In genomic region chr3:180630360-180630759, GRCh38 we compare ENCODE assay signal across 21 cellular contexts. TPM values are rescaled to one million over a fixed set of nuclear protein-coding genes. Genes with fewer than 3 reads are reported as not detected.
DNase-seq lines count a peak whose midpoint lies in the region; ATAC-seq, FAIRE-seq and TF ChIP-seq lines count a peak whose summit lies in the region.
"Had no signal": no experiment of that assay in that cellular context is flagged by ENCODE, and none has a peak within 500 bp of the region (broad histone marks: within the 10 kb centered on the region; RNA-seq: fewer than 3 reads in every experiment).

No MANE protein-coding gene starts in this region.

- intact Hi-C loops in activated CD4-positive, alpha-beta T cell treated with anti-CD3 and anti-CD28 coated beads for 36 hours (cut with DNase I, micrococcal nuclease) = loop anchor here in 1 of 2 experiments (2.0 kb wide), 1 partner anchor 48 kb away; the partner anchor contains the start of gene CCDC39
- intact Hi-C loops in GM12878 (cut with micrococcal nuclease; ENCODE audit: unreplicated experiment) = no loop called here

- BruUV-seq in GM12878 (replicated peaks; lab: Mats Ljungman, UMichigan) = no TSS peak

- RAD21 ChIA-PET in GM12878 (lab: Charles Lee; ENCODE audit: unreplicated experiment) = no interaction called here

- H3K27ac Mint-ChIP-seq in activated CD4-positive, alpha-beta T cell treated with anti-CD3 and anti-CD28 coated beads for 36 hours = peak overlapping the region; percentile 42
- H3K27ac Mint-ChIP-seq: CD4-positive, alpha-beta memory T cell; GM23338 had no signal

- no peak for TF ChIP-seq CTCF in GM12878 (IDR thresholded peaks at IDR 0.05 in 2 of 3, conservative IDR thresholded peaks at IDR 0.05 in 1 of 3; ENCODE audit: control insufficient read depth in 2 of 3, extremely low read depth in 1 of 3, insufficient read depth in 1 of 3, low read depth in 3 of 3, low read length in 3 of 3)

- ATAC-seq in activated CD4-positive, alpha-beta T cell treated with anti-CD3 and anti-CD28 coated beads for 36 hours = peak; percentile 88
- ATAC-seq in GM12878 = no peak; the same call in 2 of the 3 replicates
- ATAC-seq in GM19035 (IDR thresholded peaks at IDR 0.05; ENCODE audit: unreplicated experiment) = no peak
- ATAC-seq: GM23338 had no signal

- DNase-seq in activated CD4-positive, alpha-beta T cell treated with anti-CD3 and anti-CD28 coated beads for 36 hours = no peak
- DNase-seq in activated CD4-positive, alpha-beta T cell treated with anti-CD3 and anti-CD28 coated beads, Interleukin-2, amount 50 U/mL, for 4 hours = no peak
- peak; percentile 9 for DNase-seq in GM23248
- no peak for DNase-seq in GM12878 (ENCODE audit: low read depth, low spot score)
- peak; percentile 6 for DNase-seq in kidney tubule cell (ENCODE audit: low spot score)
- no peak for DNase-seq in stimulated activated CD4-positive, alpha-beta T cell treated with anti-CD3 and anti-CD28 coated beads, Interleukin-12 subunit alpha, Interleukin-12 subunit beta, amount 100 ng/mL, for 4 hours
- DNase-seq in AG08396 (ENCODE audit: low spot score) = no peak
- DNase-seq: BE2C; Calu3; CD4-positive, alpha-beta memory T cell; DMS53; KBM-7; NCI-H1436; NCI-H2081; NCI-H748 treated with DMSO at 0.1 percent for 48 hours; OCI-M1 had no signal

- POLR2A ChIA-PET in activated CD4-positive, alpha-beta T cell treated with anti-CD3 and anti-CD28 coated beads for 36 hours (lab: Charles Lee) = no interaction called here
- POLR2A ChIA-PET in GM12878 (lab: Charles Lee) = no interaction called here

- H3K36me3 ChIP-seq in GM23248 (ENCODE audit: low read depth) = no peaks in the 10 kb centered on the region
- peaks cover 0 to 3% of the 10 kb centered on the region in 2 experiments; a peak in 1 of 4 replicates for H3K36me3 ChIP-seq in GM12878 (ENCODE audit: control insufficient read depth in 2 of 2, insufficient read depth in 2 of 2, low read length in 1 of 2)
- H3K36me3 ChIP-seq: BE2C had no signal

- H3K9ac ChIP-seq in GM23248 (no peak overlapping the region), GM12878 (ENCODE audit: control insufficient read depth, insufficient read depth, low read length) (no peak overlapping the region)

- H3K4me1 Mint-ChIP-seq in activated CD4-positive, alpha-beta T cell treated with anti-CD3 and anti-CD28 coated beads for 36 hours = peaks cover 28% of the 10 kb centered on the region
- H3K4me1 Mint-ChIP-seq: GM23338 had no signal

- no peak for FAIRE-seq in GM12878 (lab: Jason Lieb, UNC)

- CTCF ChIA-PET in activated CD4-positive, alpha-beta T cell treated with anti-CD3 and anti-CD28 coated beads for 36 hours (lab: Charles Lee) = interaction anchor here (0.7 kb wide), 1 partner anchor 1590 kb away, joined by 3 read pairs; no protein-coding TSS in a partner anchor
- CTCF ChIA-PET in GM12878 (lab: Yijun Ruan, JAX) = interaction anchor here (1.3 kb wide), 1 partner anchor 30 kb away, joined by 3 read pairs; no protein-coding TSS in a partner anchor

- H4K20me1 ChIP-seq in GM23248 (ENCODE audit: insufficient read depth) (no peaks in the 10 kb centered on the region), GM12878 (ENCODE audit: control insufficient read depth, insufficient read depth) (no peaks in the 10 kb centered on the region)

- H3K4me3 ChIP-seq in GM23248 (no peak overlapping the region), GM12878 (no peak overlapping the region)
- H3K4me3 ChIP-seq: GM23338 had no signal

- H2AFZ ChIP-seq in GM23248 = no peak overlapping the region
- H2AFZ ChIP-seq in GM12878 (ENCODE audit: control insufficient read depth, low read depth, low read length) = no peak overlapping the region
- H2AFZ ChIP-seq: GM23338 had no signal

- no peak for TF ChIP-seq RAD21 in GM12878 (IDR thresholded peaks at IDR 0.05; ENCODE audit: insufficient read depth, low read depth, low read length)

- no peaks in the 10 kb centered on the region for H3K9me2 ChIP-seq in GM23248 (ENCODE audit: insufficient read depth)

- H3K4me1 ChIP-seq in GM23248 (ENCODE audit: insufficient read depth) (no peaks in the 10 kb centered on the region), GM12878 (ENCODE audit: control insufficient read depth, insufficient read depth, low read length) (peaks cover 22% of the 10 kb centered on the region)
- H3K4me1 ChIP-seq: BE2C had no signal

- H3K4me2 ChIP-seq in GM23248 (ENCODE audit: unreplicated experiment) = no peak overlapping the region
- no peak overlapping the region for H3K4me2 ChIP-seq in GM12878 (ENCODE audit: control insufficient read depth, insufficient read depth)
- H3K4me2 ChIP-seq: GM23338 had no signal

- peaks cover 21% of the 10 kb centered on the region for H3K27me3 Mint-ChIP-seq in activated CD4-positive, alpha-beta T cell treated with anti-CD3 and anti-CD28 coated beads for 36 hours

- no peaks in the 10 kb centered on the region for H3K27me3 ChIP-seq in GM23248 (replicated peaks; ENCODE audit: insufficient read depth)
- no peaks in the 10 kb centered on the region for H3K27me3 ChIP-seq in GM12878 (replicated peaks in 1 of 2; ENCODE audit: control insufficient read depth in 2 of 2, insufficient read depth in 2 of 2, low read length in 1 of 2)

- H3K9me3 ChIP-seq in GM23248 (ENCODE audit: low read depth) (no peaks in the 10 kb centered on the region), GM12878 (replicated peaks; ENCODE audit: control insufficient read depth, insufficient read depth, low read length) (peaks cover 3% of the 10 kb centered on the region; the same call in 2 of the 3 replicates)
- H3K9me3 ChIP-seq: BE2C had no signal

- H3K79me2 ChIP-seq in GM23248 (ENCODE audit: insufficient read depth) = no peaks in the 10 kb centered on the region
- no peaks in the 10 kb centered on the region for H3K79me2 ChIP-seq in GM12878 (ENCODE audit: control insufficient read depth, insufficient read depth, low read length)

- H3K27ac ChIP-seq in GM23248 (no peak overlapping the region), GM12878 (ENCODE audit: control insufficient read depth, insufficient read depth) (no peak overlapping the region)
- H3K27ac ChIP-seq: 22Rv1 had no signal

- in situ Hi-C loops in GM23248 (cut with MboI) = no loop called here
- in situ Hi-C loops in GM12878 (cut with MboI) = no loop called here

- H3K4me3 Mint-ChIP-seq in activated CD4-positive, alpha-beta T cell treated with anti-CD3 and anti-CD28 coated beads for 36 hours = no peak overlapping the region
- H3K4me3 Mint-ChIP-seq: CD4-positive, alpha-beta memory T cell; GM23338 had no signal

- no peaks in the 10 kb centered on the region for H3K9me3 Mint-ChIP-seq in activated CD4-positive, alpha-beta T cell treated with anti-CD3 and anti-CD28 coated beads for 36 hours (ENCODE audit: low read depth)
- H3K9me3 Mint-ChIP-seq: GM23338 had no signal

- SMC1A ChIA-PET in GM12878 (lab: Charles Lee; ENCODE audit: uncharacterized antibody, unreplicated experiment) = interaction anchor here (0.9 to 1.7 kb wide), 3 partner anchors 10 to 48 kb away, joined by 3 to 5 read pairs (median 3); no protein-coding TSS in a partner anchor

- no peak for TF ChIP-seq POLR2A in GM12878 (IDR thresholded peaks at IDR 0.05; ENCODE audit: low read depth, low read length)

- H3F3A ChIP-seq in GM23248 (ENCODE audit: insufficient read depth) = no peaks in the 10 kb centered on the region

- no peak for TF ChIP-seq EP300 in GM12878 (IDR thresholded peaks at IDR 0.05; ENCODE audit: borderline replicate concordance in 1 of 2, control insufficient read depth in 1 of 2, low read depth in 2 of 2, low read length in 2 of 2)

- H3K36me3 Mint-ChIP-seq in activated CD4-positive, alpha-beta T cell treated with anti-CD3 and anti-CD28 coated beads for 36 hours (ENCODE audit: low read depth) = peaks cover 18% of the 10 kb centered on the region

RNA-seq across cellular contexts. Expression of gene TTC14, which starts 28.4 kb away (rescaled TPM):
- 10 to 100 TPM; 38.0 to 41.2 TPM for total RNA-seq in activated CD4-positive, alpha-beta T cell treated with anti-CD3 and anti-CD28 coated beads for 36 hours
- 24.4 and 26.0 TPM in 2 replicates for total RNA-seq in GM23248 (2014; rRNA removed; shearing (Covaris generic))
- 17.4 and 21.4 TPM in 2 replicates for polyA plus RNA-seq in GM23248 (2016; fragmentation: Nextera tagmentation; extraction: Ambion mirVana)
- total RNA-seq in GM12878 (2013; cell fraction: nucleolus; rRNA removed) = 80.0 and 84.1 TPM in 2 replicates
- 27.6 and 37.5 TPM in 2 replicates for total RNA-seq in GM12878 (2014; rRNA removed)
- total RNA-seq in GM12878 (2014; rRNA removed; fragmentation: Illumina TruSeq; extraction: Trizol) = 31.2 and 33.1 TPM in 2 replicates
- 40.8 and 42.7 TPM in 2 replicates for total RNA-seq in GM12878 (2021)
- 14.3 TPM for polyA plus RNA-seq in GM12878 (2011; ENCODE audit: low read depth)
- 81.5 and 114 TPM in 2 replicates for polyA plus RNA-seq in GM12878 (2011; rRNA removed)
- 26.4 and 29.1 TPM in 2 replicates for polyA plus RNA-seq in GM12878 (2011; cell fraction: cytosol; rRNA removed)
- polyA plus RNA-seq in GM12878 (2011; cell fraction: nucleus; rRNA removed) = 54.2 and 84.1 TPM in 2 replicates
- 21.6 TPM in 2 replicates for polyA plus RNA-seq in GM12878 (2012)
- 36.2 and 43.8 TPM in 2 replicates for polyA plus RNA-seq in GM12878 (2014; fragmentation: Illumina TruSeq; extraction: Trizol)
- 10 to 100 TPM; 14.0 to 22.4 TPM for polyA plus RNA-seq in GM12878 (2014; fragmentation: Nextera tagmentation; extraction: Ambion mirVana)
- 30.8 and 33.3 TPM in 2 replicates for polyA plus RNA-seq in GM12878 (2014; rRNA removed)
- polyA plus RNA-seq in GM12878 (2016; fragmentation: Nextera tagmentation; extraction: Ambion mirVana) = 10 to 100 TPM; 23.3 to 24.1 TPM
- 43.7 and 56.2 TPM in 2 replicates for polyA minus RNA-seq in GM12878 (2011; rRNA and poly(A)+ RNA removed)
- polyA minus RNA-seq in GM12878 (2011; cell fraction: cytosol; rRNA and poly(A)+ RNA removed) = 15.7 and 28.3 TPM in 2 replicates
- 76.4 and 118 TPM in 2 replicates for polyA minus RNA-seq in GM12878 (2011; cell fraction: nucleus; rRNA and poly(A)+ RNA removed)

RNA-seq across cellular contexts. Expression of gene CCDC39, which starts 48.9 kb away (rescaled TPM):
- total RNA-seq in activated CD4-positive, alpha-beta T cell treated with anti-CD3 and anti-CD28 coated beads for 36 hours = not detected
- not detected in 2 replicates for total RNA-seq in GM23248 (2014; rRNA removed; shearing (Covaris generic))
- polyA plus RNA-seq in GM23248 (2016; fragmentation: Nextera tagmentation; extraction: Ambion mirVana) (not detected in 2 replicates), GM12878 (2011; rRNA removed) (0.10 and 0.19 TPM in 2 replicates), GM12878 (2014; fragmentation: Illumina TruSeq; extraction: Trizol) (0.69 and 0.89 TPM in 2 replicates), GM12878 (2014; fragmentation: Nextera tagmentation; extraction: Ambion mirVana) (under 1 TPM; 0.32 to 0.38 TPM), GM12878 (2014; rRNA removed) (0.08 and 0.27 TPM in 2 replicates), GM12878 (2016; fragmentation: Nextera tagmentation; extraction: Ambion mirVana) (under 1 TPM; 0.16 to 0.29 TPM)
- 1.9 and 2.4 TPM in 2 replicates for total RNA-seq in GM12878 (2013; cell fraction: nucleolus; rRNA removed)
- total RNA-seq in GM12878 (2014; rRNA removed) (0.16 and 0.23 TPM in 2 replicates), GM12878 (2014; rRNA removed; fragmentation: Illumina TruSeq; extraction: Trizol) (0.67 and 0.74 TPM in 2 replicates), GM12878 (2021) (0.43 and 0.44 TPM in 2 replicates)
- polyA plus RNA-seq in GM12878 (2011; ENCODE audit: low read depth) = not detected
- not detected in 2 replicates for polyA plus RNA-seq in GM12878 (2011; cell fraction: cytosol; rRNA removed)
- 0.03 and 0.10 TPM in 2 replicates for polyA plus RNA-seq in GM12878 (2011; cell fraction: nucleus; rRNA removed)
- polyA plus RNA-seq in GM12878 (2012) = 0.07 TPM in 1 of 2 replicates, not detected in the other
- not detected in 2 replicates for polyA minus RNA-seq in GM12878 (2011; rRNA and poly(A)+ RNA removed)
- not detected in 2 replicates for polyA minus RNA-seq in GM12878 (2011; cell fraction: cytosol; rRNA and poly(A)+ RNA removed)
- polyA minus RNA-seq in GM12878 (2011; cell fraction: nucleus; rRNA and poly(A)+ RNA removed) = not detected in 2 replicates
- total RNA-seq: Calu3, NCI-H460 had no signal
- polyA plus RNA-seq: AG04450; CD4-positive, alpha-beta memory T cell had no signal

Comparison
In these comparisons a context has a peak if more than half of its experiments do, and no peak if none do; other contexts are left out.
1. DNase-seq: peak in GM23248 (single experiment) and kidney tubule cell (single experiment); none in activated CD4-positive, alpha-beta T cell treated with anti-CD3 and anti-CD28 coated beads for 36 hours (single experiment), activated CD4-positive, alpha-beta T cell treated with anti-CD3 and anti-CD28 coated beads, Interleukin-2, amount 50 U/mL, for 4 hours (0 of 2), GM12878 (single experiment), stimulated activated CD4-positive, alpha-beta T cell treated with anti-CD3 and anti-CD28 coated beads, Interleukin-12 subunit alpha, Interleukin-12 subunit beta, amount 100 ng/mL, for 4 hours (single experiment) and AG08396 (single experiment).